ENCODE assay signal across 1 cellular context in the genomic region with DNA sequence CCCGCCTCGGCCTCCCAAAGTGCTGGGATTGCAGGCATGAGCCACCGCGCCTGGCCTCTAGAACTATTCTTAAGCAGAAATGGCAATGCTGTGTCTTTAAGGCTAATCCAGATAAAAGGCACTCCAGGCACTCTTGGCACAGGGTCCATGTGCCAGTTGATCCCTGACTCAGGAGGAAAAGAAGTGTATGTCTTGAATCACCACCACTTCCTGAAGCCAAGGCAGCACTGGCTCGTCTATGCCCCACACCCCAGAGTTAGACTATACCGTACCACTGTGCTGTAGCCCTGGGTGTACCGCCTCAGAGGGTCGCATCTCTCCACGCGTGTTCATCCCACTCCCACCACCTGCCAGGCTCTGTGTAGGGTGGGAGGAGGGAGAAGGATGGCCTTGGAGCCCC.
TF ChIP-seq lines count a peak whose summit lies in the region.

No MANE protein-coding gene starts in this region.

TF ChIP-seq in IMR-90, 13 proteins besides CTCF, POLR2A, EP300 and RAD21:
- TF ChIP-seq, protein P1, sequence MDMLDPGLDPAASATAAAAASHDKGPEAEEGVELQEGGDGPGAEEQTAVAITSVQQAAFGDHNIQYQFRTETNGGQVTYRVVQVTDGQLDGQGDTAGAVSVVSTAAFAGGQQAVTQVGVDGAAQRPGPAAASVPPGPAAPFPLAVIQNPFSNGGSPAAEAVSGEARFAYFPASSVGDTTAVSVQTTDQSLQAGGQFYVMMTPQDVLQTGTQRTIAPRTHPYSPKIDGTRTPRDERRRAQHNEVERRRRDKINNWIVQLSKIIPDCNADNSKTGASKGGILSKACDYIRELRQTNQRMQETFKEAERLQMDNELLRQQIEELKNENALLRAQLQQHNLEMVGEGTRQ (IDR thresholded peaks at IDR 0.05; ENCODE audit: low read depth, low read length): no peak
- no peak for TF ChIP-seq MAZ (IDR thresholded peaks at IDR 0.05; ENCODE audit: borderline replicate concordance, low read depth, low read length)
- no peak for TF ChIP-seq CEBPB (IDR thresholded peaks at IDR 0.05; ENCODE audit: low read depth, low read length)
- no peak for TF ChIP-seq MAFK (IDR thresholded peaks at IDR 0.05; ENCODE audit: low read depth, low read length)
- TF ChIP-seq SMC3 (IDR thresholded peaks at IDR 0.05; ENCODE audit: low read depth, low read length): no peak
- TF ChIP-seq RCOR1 (IDR thresholded peaks at IDR 0.05; ENCODE audit: insufficient replicate concordance, low read length): no peak
- TF ChIP-seq FOS (IDR thresholded peaks at IDR 0.05; ENCODE audit: low read depth, low read length): no peak
- no peak for TF ChIP-seq CHD1 (IDR thresholded peaks at IDR 0.05; ENCODE audit: low read depth, low read length)
